In the genomic region with DNA sequence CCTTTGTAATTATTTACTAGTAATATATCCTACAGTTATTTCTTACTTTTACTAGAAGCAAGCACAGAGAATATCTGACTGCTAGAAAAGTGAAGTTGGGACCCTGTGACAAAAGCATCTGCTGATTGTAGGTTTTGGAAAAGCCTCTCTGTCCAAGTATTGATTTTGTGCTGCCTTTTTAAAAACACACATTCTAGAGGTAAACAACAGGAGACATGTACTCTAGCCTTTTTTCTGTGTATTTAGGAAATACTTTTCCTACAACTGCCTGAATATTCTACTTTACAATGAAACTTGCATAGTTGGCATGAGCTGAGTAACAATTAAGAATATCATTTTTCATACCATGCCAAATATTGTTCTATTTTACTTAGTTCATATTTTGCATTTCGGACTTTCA, we compare ENCODE assay signal across 7 cellular contexts.
"Had no signal": no experiment of that assay in that cellular context is flagged by ENCODE, and none has a peak within 500 bp of the region (broad histone marks: within the 10 kb centered on the region; RNA-seq: fewer than 3 reads in every experiment).

No MANE protein-coding gene starts in this region.

- DNase-seq: GDM1 had no signal

- FAIRE-seq: G401.6, GM12878, GM12891, GM12892, GM18507, GM19239 had no signal

- ATAC-seq: GM12878 had no signal

- H3K4me3 ChIP-seq: GM12878 had no signal
